19 cellular contexts compared by ENCODE assay signal in genomic region chr3:59027607-59028006, GRCh38. TPM values are rescaled to one million over a fixed set of nuclear protein-coding genes. Genes with fewer than 3 reads are reported as not detected.
DNase-seq lines count a peak whose midpoint lies in the region; ATAC-seq and TF ChIP-seq lines count a peak whose summit lies in the region.
"Had no signal": no experiment of that assay in that cellular context is flagged by ENCODE, and none has a peak within 500 bp of the region (broad histone marks: within the 10 kb centered on the region; RNA-seq: fewer than 3 reads in every experiment).

No MANE protein-coding gene starts in this region.

- H3K27ac ChIP-seq in foreskin keratinocyte: peak overlapping the region; percentile 45
- H3K27ac ChIP-seq: 22Rv1, A549, BLaER1 had no signal

- ATAC-seq in foreskin keratinocyte: peak; percentile 72
- ATAC-seq: A549, GM23338 had no signal

- H3K4me3 ChIP-seq in Jurkat, Clone E6-1 (ENCODE audit: low read length): no peak overlapping the region
- H3K4me3 ChIP-seq: A549, BLaER1, GM23338 had no signal

- peak; percentile 55 for DNase-seq in NCI-H146 (lab: John Stamatoyannopoulos, UW)
- DNase-seq in NCI-H146 treated with DMSO at 0.1 percent for 48 hours (lab: John Stamatoyannopoulos, UW; ENCODE audit: unreplicated experiment): no peak
- DNase-seq in Jurkat, Clone E6-1 (ENCODE audit: low read depth, low spot score): peak; percentile 37
- DNase-seq in NCI-H69 (lab: John Stamatoyannopoulos, UW): peak; percentile 91
- peak in 1 of 2 donors; percentile 39 for DNase-seq in foreskin keratinocyte
- DNase-seq in AG08395 (ENCODE audit: low spot score): no peak
- DNase-seq in NCI-H1092 (lab: John Stamatoyannopoulos, UW): no peak
- no peak for DNase-seq in dermis blood vessel endothelial cell
- DNase-seq: CD4-positive, alpha-beta memory T cell; DMS153; DMS79; GDM1; HCEC 1CT; HFFc6 had no signal

- no peaks in the 10 kb centered on the region for H3K27me3 ChIP-seq in foreskin keratinocyte
- H3K27me3 ChIP-seq: BLaER1 had no signal

- no peak for TF ChIP-seq CTCF in foreskin keratinocyte (conservative IDR thresholded peaks at IDR 0.05)

- peaks cover 4% of the 10 kb centered on the region for H3K4me1 ChIP-seq in foreskin keratinocyte
- H3K4me1 ChIP-seq: A549, BLaER1 had no signal

RNA-seq across cellular contexts. Expression of gene CFAP20DC, which starts 22.2 kb away (rescaled TPM):
- 7.8 TPM for polyA plus RNA-seq in Jurkat, Clone E6-1 (2012; ENCODE audit: insufficient read depth, insufficient read length)
- 5.6 and 8.5 TPM in 2 replicates for total RNA-seq in foreskin keratinocyte
- polyA plus RNA-seq in foreskin keratinocyte: 3.2 and 3.3 TPM in 2 replicates
- 1.2 and 1.5 TPM in 2 replicates for total RNA-seq in dermis blood vessel endothelial cell
- polyA plus RNA-seq: CD14-positive monocyte had no signal

Comparison
In these comparisons a context has a peak if more than half of its experiments do, and no peak if none do; other contexts are left out.
1. DNase-seq: peak in NCI-H146 (single experiment), Jurkat, Clone E6-1 (single experiment) and NCI-H69 (single experiment); none in NCI-H146 treated with DMSO at 0.1 percent for 48 hours (single experiment), AG08395 (single experiment), NCI-H1092 (single experiment) and dermis blood vessel endothelial cell (single experiment).